In the genomic region with DNA sequence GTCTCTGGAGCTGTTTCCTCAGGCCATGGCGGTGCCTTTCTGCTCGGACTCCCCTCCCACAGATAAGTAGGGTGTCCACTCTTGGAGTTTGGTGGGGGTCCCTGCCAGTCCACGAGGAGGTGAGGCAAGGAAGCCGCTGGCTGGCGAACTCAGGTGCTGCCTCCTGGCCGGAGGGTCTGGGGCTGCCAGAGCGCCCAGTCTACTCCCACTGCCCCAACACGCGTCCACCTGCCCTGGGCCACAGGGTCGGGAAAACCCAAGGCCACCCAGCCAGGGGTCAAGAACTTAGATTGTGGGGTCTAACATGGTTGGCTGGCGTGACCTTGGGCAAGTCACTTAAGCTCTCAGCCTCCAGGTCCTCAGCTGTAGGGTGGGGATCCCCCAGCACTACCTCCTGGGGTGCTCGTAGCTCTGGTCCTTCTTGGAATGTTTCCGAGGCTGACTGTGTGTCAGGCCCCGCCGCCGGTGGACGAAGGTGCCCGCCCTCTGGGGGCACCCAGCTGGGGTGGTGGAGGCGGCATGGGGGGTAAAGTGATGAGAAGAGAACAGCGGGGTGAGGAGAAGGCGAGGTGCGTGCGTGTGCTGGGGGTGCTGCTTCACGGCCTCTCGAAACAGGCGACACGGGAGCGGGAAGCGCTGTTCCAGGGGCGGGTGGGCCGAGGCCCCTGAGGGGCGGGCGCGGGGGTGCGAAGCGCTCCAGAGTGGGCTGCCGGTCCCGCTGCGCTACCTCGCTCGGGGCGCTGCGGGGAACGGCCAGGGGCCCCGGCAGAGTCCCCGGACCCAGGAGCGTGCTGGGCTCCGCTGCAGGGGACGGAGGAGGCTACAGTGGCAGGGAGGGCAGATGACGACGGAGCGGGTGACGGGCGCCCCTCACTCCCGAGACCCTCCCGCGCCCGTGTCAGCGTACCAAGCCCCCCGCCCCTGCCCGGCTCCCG, we compare ENCODE assay signal across 8 cellular contexts. TPM values are rescaled to one million over a fixed set of nuclear protein-coding genes. Genes with fewer than 3 reads are reported as not detected.
A peak's percentile ranks its signal among the peaks of the same experiment; 100 is the strongest.
DNase-seq lines count a peak whose midpoint lies in the region; ATAC-seq and TF ChIP-seq lines count a peak whose summit lies in the region.

No MANE protein-coding gene starts in this region.

- H3K4me1 ChIP-seq in gastroesophageal sphincter (peaks cover 0 to 30% (median 12%) of the 10 kb centered on the region in 3 donors), skeletal muscle tissue (ENCODE audit: control insufficient read depth in 3 of 3, insufficient read depth in 3 of 3, low read length in 3 of 3) (peaks cover 14 to 22% (median 17%) of the 10 kb centered on the region in 3 donors)

- H3K27ac ChIP-seq in SU-DHL-6 (ENCODE audit: low read depth, low read length) (no peak overlapping the region), gastroesophageal sphincter (peak overlapping the region in 1 of 4 donors; percentile 81), skeletal muscle tissue (ENCODE audit: low read depth, low read length) (no peak overlapping the region)

- H3K4me3 ChIP-seq in SU-DHL-6 (ENCODE audit: insufficient read depth, low read length, poor library complexity, severe bottlenecking): peak overlapping the region; percentile 54
- peak overlapping the region; percentile 42 to 73 for H3K4me3 ChIP-seq in gastroesophageal sphincter
- peak overlapping the region in 2 of 3 donors; percentile 49 to 62 for H3K4me3 ChIP-seq in skeletal muscle tissue (ENCODE audit: low read length in 3 of 3)

- H3K36me3 ChIP-seq in SU-DHL-6 (ENCODE audit: low read length) (no peaks in the 10 kb centered on the region), gastroesophageal sphincter (no peaks in the 10 kb centered on the region), skeletal muscle tissue (ENCODE audit: control insufficient read depth in 3 of 3, insufficient read depth in 3 of 3, low read length in 3 of 3) (no peaks in the 10 kb centered on the region)

- TF ChIP-seq POLR2A in gastroesophageal sphincter (IDR thresholded peaks at IDR 0.05): no peak

- TF ChIP-seq CTCF in SU-DHL-6 (IDR thresholded peaks at IDR 0.05; ENCODE audit: insufficient read depth, low read length, poor library complexity, severe bottlenecking) (no peak), gastroesophageal sphincter (IDR thresholded peaks at IDR 0.05) (no peak)

- H3K4me2 ChIP-seq in SU-DHL-6 (ENCODE audit: low read depth, low read length, poor library complexity, severe bottlenecking): peak overlapping the region; percentile 70

- WGBS in gastroesophageal sphincter (ENCODE audit: low coverage in 1 of 2), 2 donors: no CpG with 5 or more reads among the region's 62 CpGs

- peak overlapping the region; percentile 69 for H2AFZ ChIP-seq in SU-DHL-6 (ENCODE audit: low read depth, low read length, severe bottlenecking)

- H3K79me2 ChIP-seq in SU-DHL-6 (ENCODE audit: insufficient read depth, low read length): no peaks in the 10 kb centered on the region

- TF ChIP-seq EP300 in gastroesophageal sphincter (IDR thresholded peaks at IDR 0.05): no peak

- peaks cover 14% of the 10 kb centered on the region for H3F3A ChIP-seq in SU-DHL-6 (ENCODE audit: insufficient read depth)

- peak; percentile 19 for DNase-seq in stimulated activated CD4-positive, alpha-beta T cell treated with anti-CD3 and anti-CD28 coated beads, Interleukin-4, amount 100 ng/mL, for 1 hour
- DNase-seq in stimulated activated CD4-positive, alpha-beta T cell treated with anti-CD3 and anti-CD28 coated beads, Interleukin-2, amount 100 ng/mL, for 48 hours: no peak
- DNase-seq in NCI-H510A treated with DMSO at 0.1 percent for 48 hours (lab: John Stamatoyannopoulos, UW) (no peak), cerebellum (ENCODE audit: low spot score) (no peak)

- H3K9ac ChIP-seq in SU-DHL-6 (ENCODE audit: low read length) (peak overlapping the region; percentile 49), skeletal muscle tissue (ENCODE audit: low read depth in 1 of 3, low read length in 3 of 3) (peak overlapping the region in 1 of 3 donors; percentile 64)

- no peaks in the 10 kb centered on the region for H3K9me3 ChIP-seq in SU-DHL-6 (ENCODE audit: insufficient read depth, low read length)
- no peaks in the 10 kb centered on the region for H3K9me3 ChIP-seq in gastroesophageal sphincter
- no peaks in the 10 kb centered on the region for H3K9me3 ChIP-seq in skeletal muscle tissue (ENCODE audit: control insufficient read depth in 3 of 3, low read length in 3 of 3)

- no peaks in the 10 kb centered on the region for H4K20me1 ChIP-seq in SU-DHL-6 (ENCODE audit: low read depth, low read length)

- H3K9me2 ChIP-seq in SU-DHL-6 (replicated peaks; ENCODE audit: insufficient read depth, low read length): no peaks in the 10 kb centered on the region

- H3K27me3 ChIP-seq in SU-DHL-6 (ENCODE audit: low read length): no peaks in the 10 kb centered on the region
- peaks cover 40% of the 10 kb centered on the region for H3K27me3 ChIP-seq in gastroesophageal sphincter
- H3K27me3 ChIP-seq in skeletal muscle tissue (ENCODE audit: control insufficient read depth in 3 of 3, insufficient read depth in 3 of 3, low read length in 3 of 3): peaks cover 25 to 37% (median 26%) of the 10 kb centered on the region in 3 donors

- ATAC-seq in gastroesophageal sphincter (no peak), GM19351 (IDR thresholded peaks at IDR 0.05; ENCODE audit: unreplicated experiment) (no peak)

RNA-seq across cellular contexts. Expression of a gene that starts 1.2 kb away (rescaled TPM):
- total RNA-seq in gastroesophageal sphincter (1 to 10 TPM in 2 of 4 donors, under 1 TPM in 2; 0.47 to 6.9 (median 1.1) TPM), skeletal muscle tissue (under 0.01 TPM), cerebellum (2.1 TPM)

RNA-seq across cellular contexts. Expression of a gene that starts 13.5 kb away (rescaled TPM):
- total RNA-seq in gastroesophageal sphincter (10 to 100 TPM in 2 of 4 donors, 1 to 10 TPM in 1, under 1 TPM in 1; 0.47 to 11.8 (median 7.5) TPM), skeletal muscle tissue (3.7 TPM), cerebellum (1.5 TPM)

RNA-seq across cellular contexts. Expression of a gene that starts 55.8 kb away (rescaled TPM):
- total RNA-seq in gastroesophageal sphincter (100 to 1,000 TPM; 221 to 322 (median 237) TPM), skeletal muscle tissue (192 TPM), cerebellum (308 TPM)
